9 cellular contexts compared by ENCODE assay signal in the genomic region with DNA sequence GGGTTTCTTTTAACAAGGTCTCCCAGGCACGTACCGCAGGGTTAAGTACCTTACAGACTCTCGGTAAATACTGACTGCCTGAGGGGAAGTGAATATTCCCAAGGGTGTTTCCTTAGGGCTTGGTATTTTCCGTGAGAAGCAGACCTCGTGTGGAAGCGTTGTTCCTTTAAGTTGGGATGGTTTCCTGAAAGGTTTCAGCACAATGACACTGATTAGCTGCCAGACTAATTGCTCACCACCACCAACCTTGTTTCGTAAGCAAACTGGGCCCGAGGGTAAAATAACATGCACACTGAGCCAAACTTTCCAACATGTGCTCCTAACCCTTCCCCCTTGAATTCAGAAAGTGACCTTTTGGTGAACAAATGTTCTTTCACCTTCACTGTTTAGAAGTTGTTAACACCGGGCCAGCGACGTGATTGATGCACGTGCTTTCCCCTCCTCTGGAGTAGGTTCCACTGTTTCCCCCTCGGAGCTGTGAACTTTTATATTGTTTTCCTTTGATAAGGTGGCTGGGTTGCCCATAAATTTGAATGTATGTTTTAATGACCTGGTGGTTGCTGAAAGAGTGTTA.
DNase-seq lines count a peak whose midpoint lies in the region; ATAC-seq lines count a peak whose summit lies in the region.
"Had no signal": no experiment of that assay in that cellular context is flagged by ENCODE, and none has a peak within 500 bp of the region (broad histone marks: within the 10 kb centered on the region; RNA-seq: fewer than 3 reads in every experiment).

No MANE protein-coding gene starts in this region.

- DNase-seq in GM04503 (ENCODE audit: low read depth) = peak; percentile 22
- DNase-seq in RPMI7951 (ENCODE audit: low read depth) = peak; percentile 99
- peak; percentile 95 for DNase-seq in fibroblast of gingiva (ENCODE audit: low read depth)
- peak; percentile 99 for DNase-seq in renal cortical epithelial cell (ENCODE audit: low read depth)
- DNase-seq in KBM-7 = no peak
- no peak for DNase-seq in NK-92 treated with Interleukin-12 subunit alpha and Interleukin-12 subunit beta, amount 100 ng/mL, for 24 hours (lab: John Stamatoyannopoulos, UW)
- DNase-seq in activated CD8-positive, alpha-beta memory T cell treated with anti-CD3 and anti-CD28 coated beads, Interleukin-2, amount 50 U/mL, for 4 hours = no peak

- no peak for ATAC-seq in GM18519 (IDR thresholded peaks at IDR 0.05; ENCODE audit: low FRiP score, unreplicated experiment)
- ATAC-seq: stimulated activated effector memory CD8-positive, alpha-beta T cell treated with anti-CD3 and anti-CD28 coated beads, Interleukin-12 subunit alpha, Interleukin-12 subunit beta, amount 100 ng/mL, for 72 hours had no signal

- in situ Hi-C loops in KBM-7 (cut with MboI; ENCODE audit: low pct_unique_long_range_greater_than_20kb, low sequenced_read_pairs) = no loop called here

Comparison
In these comparisons a context has a peak if more than half of its experiments do, and no peak if none do; other contexts are left out.
1. DNase-seq: peak in GM04503 (single experiment), RPMI7951 (single experiment), fibroblast of gingiva (single experiment) and renal cortical epithelial cell (single experiment); none in KBM-7 (single experiment), NK-92 treated with Interleukin-12 subunit alpha and Interleukin-12 subunit beta, amount 100 ng/mL, for 24 hours (single experiment) and activated CD8-positive, alpha-beta memory T cell treated with anti-CD3 and anti-CD28 coated beads, Interleukin-2, amount 50 U/mL, for 4 hours (single experiment).